ENCODE assay signal across 22 cellular contexts in genomic region chr21:46437096-46437498, GRCh38. TPM values are rescaled to one million over a fixed set of nuclear protein-coding genes. Genes with fewer than 3 reads are reported as not detected.
A peak's percentile ranks its signal among the peaks of the same experiment; 100 is the strongest.
DNase-seq lines count a peak whose midpoint lies in the region; ATAC-seq and TF ChIP-seq lines count a peak whose summit lies in the region.
"Had no signal": no experiment of that assay in that cellular context is flagged by ENCODE, and none has a peak within 500 bp of the region (broad histone marks: within the 10 kb centered on the region; RNA-seq: fewer than 3 reads in every experiment).

No MANE protein-coding gene starts in this region.

- H3K4me1 Mint-ChIP-seq in activated naive CD8-positive, alpha-beta T cell treated with anti-CD3 and anti-CD28 coated beads, Interleukin-2, amount 50 U/mL, for 24 hours: peaks cover 20% of the 10 kb centered on the region
- H3K4me1 Mint-ChIP-seq: activated naive CD4-positive, alpha-beta T cell treated with anti-CD3 and anti-CD28 coated beads, Interleukin-2, amount 50 U/mL, for 24 hours; activated T-helper 17 cell treated with anti-CD3 and anti-CD28 coated beads, Interleukin-2, amount 50 U/mL, for 72 hours; mesothelial cell of epicardium; naive thymus-derived CD4-positive, alpha-beta T cell had no signal

- peak overlapping the region; percentile 86 for H3K27ac Mint-ChIP-seq in activated naive CD8-positive, alpha-beta T cell treated with anti-CD3 and anti-CD28 coated beads, Interleukin-2, amount 50 U/mL, for 24 hours
- H3K27ac Mint-ChIP-seq: activated naive CD4-positive, alpha-beta T cell treated with anti-CD3 and anti-CD28 coated beads, Interleukin-2, amount 50 U/mL, for 24 hours; activated T-helper 17 cell treated with anti-CD3 and anti-CD28 coated beads, Interleukin-2, amount 50 U/mL, for 72 hours; mesothelial cell of epicardium; T-helper 1 cell treated with Interleukin-12 subunit alpha and Interleukin-12 subunit beta and Interleukin-4 antibody, amounts not matched to agents 30 μg/mL and 1 μg/mL, for 36 hours had no signal

- DNase-seq in CD1c-positive myeloid dendritic cell (ENCODE audit: extremely low spot score) (peak; percentile 36), H7 (peak; percentile 52), lower lobe of right lung (peak; percentile 33), WERI-Rb-1 (no peak), NCI-H2196 treated with DMSO at 0.1 percent for 48 hours (lab: John Stamatoyannopoulos, UW; ENCODE audit: unreplicated experiment) (no peak), GM10266 (ENCODE audit: extremely low spot score) (no peak)
- DNase-seq in activated naive CD8-positive, alpha-beta T cell treated with anti-CD3 and anti-CD28 coated beads, Interleukin-2, amount 50 U/mL, for 24 hours: no peak
- DNase-seq: activated CD4-positive, alpha-beta T cell treated with anti-CD3 and anti-CD28 coated beads for 48 hours; activated CD8-positive, alpha-beta memory T cell treated with anti-CD3 and anti-CD28 coated beads, Interleukin-2, amount 50 U/mL, for 48 hours; C1 segment of cervical spinal cord; Kasumi-1; kidney glomerular epithelial cell; naive thymus-derived CD4-positive, alpha-beta T cell; NCI-H1694; NCI-H526 treated with DMSO at 0.1 percent for 48 hours; transverse colon had no signal

- no peak overlapping the region for H3K4me3 ChIP-seq in H7 (ENCODE audit: insufficient read depth, low read depth, low read length)
- no peak overlapping the region for H3K4me3 ChIP-seq in lower lobe of right lung
- H3K4me3 ChIP-seq in WERI-Rb-1 (ENCODE audit: low read depth, low read length): no peak overlapping the region
- H3K4me3 ChIP-seq: transverse colon had no signal

- peak overlapping the region; percentile 56 for H3K4me3 Mint-ChIP-seq in activated naive CD8-positive, alpha-beta T cell treated with anti-CD3 and anti-CD28 coated beads, Interleukin-2, amount 50 U/mL, for 24 hours
- H3K4me3 Mint-ChIP-seq: activated naive CD4-positive, alpha-beta T cell treated with anti-CD3 and anti-CD28 coated beads, Interleukin-2, amount 50 U/mL, for 24 hours; activated T-helper 17 cell treated with anti-CD3 and anti-CD28 coated beads, Interleukin-2, amount 50 U/mL, for 72 hours; mesothelial cell of epicardium; naive thymus-derived CD4-positive, alpha-beta T cell; T-helper 1 cell treated with Interleukin-12 subunit alpha and Interleukin-12 subunit beta and Interleukin-4 antibody, amounts not matched to agents 30 μg/mL and 1 μg/mL, for 36 hours had no signal

- H3K27ac ChIP-seq in lower lobe of right lung (no peak overlapping the region), WERI-Rb-1 (no peak overlapping the region)
- H3K27ac ChIP-seq: transverse colon had no signal

- TF ChIP-seq CTCF in lower lobe of right lung (IDR thresholded peaks at IDR 0.05) (no peak), WERI-Rb-1 (IDR thresholded peaks at IDR 0.05; ENCODE audit: low read depth, low read length) (no peak), GM10266 (IDR thresholded peaks at IDR 0.05; ENCODE audit: control insufficient read depth, insufficient read depth, low read depth, missing control alignments) (no peak)

- no peaks in the 10 kb centered on the region for H3K9me3 Mint-ChIP-seq in activated naive CD8-positive, alpha-beta T cell treated with anti-CD3 and anti-CD28 coated beads, Interleukin-2, amount 50 U/mL, for 24 hours
- H3K9me3 Mint-ChIP-seq: activated naive CD4-positive, alpha-beta T cell treated with anti-CD3 and anti-CD28 coated beads, Interleukin-2, amount 50 U/mL, for 24 hours; activated T-helper 17 cell treated with anti-CD3 and anti-CD28 coated beads, Interleukin-2, amount 50 U/mL, for 72 hours; mesothelial cell of epicardium; naive thymus-derived CD4-positive, alpha-beta T cell; T-helper 1 cell treated with Interleukin-12 subunit alpha and Interleukin-12 subunit beta and Interleukin-4 antibody, amounts not matched to agents 30 μg/mL and 1 μg/mL, for 36 hours had no signal

- no peaks in the 10 kb centered on the region for H3K27me3 Mint-ChIP-seq in activated naive CD8-positive, alpha-beta T cell treated with anti-CD3 and anti-CD28 coated beads, Interleukin-2, amount 50 U/mL, for 24 hours
- H3K27me3 Mint-ChIP-seq: activated naive CD4-positive, alpha-beta T cell treated with anti-CD3 and anti-CD28 coated beads, Interleukin-2, amount 50 U/mL, for 24 hours; activated T-helper 17 cell treated with anti-CD3 and anti-CD28 coated beads, Interleukin-2, amount 50 U/mL, for 72 hours; naive thymus-derived CD4-positive, alpha-beta T cell had no signal

- intact Hi-C loops in lower lobe of right lung (cut with DNase I): no loop called here

- H3K4me1 ChIP-seq in lower lobe of right lung: no peaks in the 10 kb centered on the region
- H3K4me1 ChIP-seq: transverse colon had no signal

- H3K9me3 ChIP-seq in lower lobe of right lung (no peaks in the 10 kb centered on the region), WERI-Rb-1 (ENCODE audit: severe bottlenecking) (no peaks in the 10 kb centered on the region)
- H3K9me3 ChIP-seq: transverse colon had no signal

- H3K36me3 ChIP-seq in H7 (replicated peaks; ENCODE audit: control insufficient read depth, insufficient read depth, low read length) (peaks cover 21% of the 10 kb centered on the region), lower lobe of right lung (peaks cover 88% of the 10 kb centered on the region), WERI-Rb-1 (peaks cover 99% of the 10 kb centered on the region)

- H3K27me3 ChIP-seq in H7 (ENCODE audit: control insufficient read depth, insufficient read depth, low read length) (no peaks in the 10 kb centered on the region), lower lobe of right lung (ENCODE audit: low read depth) (no peaks in the 10 kb centered on the region), WERI-Rb-1 (ENCODE audit: insufficient read depth, low read depth, severe bottlenecking) (no peaks in the 10 kb centered on the region)
- H3K27me3 ChIP-seq: transverse colon had no signal

- peaks cover 30% of the 10 kb centered on the region for H3K36me3 Mint-ChIP-seq in activated naive CD8-positive, alpha-beta T cell treated with anti-CD3 and anti-CD28 coated beads, Interleukin-2, amount 50 U/mL, for 24 hours (ENCODE audit: low read depth)

- no peak for ATAC-seq in activated naive CD8-positive, alpha-beta T cell treated with anti-CD3 and anti-CD28 coated beads, Interleukin-2, amount 50 U/mL, for 24 hours
- no peak for ATAC-seq in lower lobe of right lung
- ATAC-seq in HG02840 (IDR thresholded peaks at IDR 0.05; ENCODE audit: low FRiP score, unreplicated experiment): no peak
- ATAC-seq: activated T-helper 17 cell treated with anti-CD3 and anti-CD28 coated beads, Interleukin-2, amount 50 U/mL, for 72 hours; naive thymus-derived CD4-positive, alpha-beta T cell; sciatic nerve had no signal

RNA-seq across cellular contexts. Expression of gene DIP2A, which starts 21.6 kb away (rescaled TPM):
- 19.4 and 30.2 TPM in 2 replicates for total RNA-seq in H7 (2014; rRNA removed; shearing (Covaris generic))
- 41.0 TPM for total RNA-seq in lower lobe of right lung

Comparison
In these comparisons a context has a peak if more than half of its experiments do, and no peak if none do; other contexts are left out.
1. DNase-seq: peak in CD1c-positive myeloid dendritic cell (single experiment), H7 (single experiment) and lower lobe of right lung (single experiment); none in activated naive CD8-positive, alpha-beta T cell treated with anti-CD3 and anti-CD28 coated beads, Interleukin-2, amount 50 U/mL, for 24 hours (single experiment), WERI-Rb-1 (single experiment), NCI-H2196 treated with DMSO at 0.1 percent for 48 hours (single experiment) and GM10266 (single experiment).